22 cellular contexts compared by ENCODE assay signal in genomic region chr1:162619076-162619475, GRCh38. TPM values are rescaled to one million over a fixed set of nuclear protein-coding genes. Genes with fewer than 3 reads are reported as not detected.
DNase-seq lines count a peak whose midpoint lies in the region; ATAC-seq, FAIRE-seq and TF ChIP-seq lines count a peak whose summit lies in the region.
"Had no signal": no experiment of that assay in that cellular context is flagged by ENCODE, and none has a peak within 500 bp of the region (broad histone marks: within the 10 kb centered on the region; RNA-seq: fewer than 3 reads in every experiment).

No MANE protein-coding gene starts in this region.

- H3K36me3 ChIP-seq in Karpas-422 (ENCODE audit: insufficient read depth, low read length), result peaks cover 8% of the 10 kb centered on the region; the same call in 1 of the 2 replicates
- no peaks in the 10 kb centered on the region for H3K36me3 ChIP-seq in small intestine (ENCODE audit: control insufficient read depth in 2 of 2, insufficient read depth in 2 of 2, low read length in 2 of 2)
- H3K36me3 ChIP-seq in ascending aorta, result no peaks in the 10 kb centered on the region
- H3K36me3 ChIP-seq: BE2C, BLaER1 had no signal

- WGBS in small intestine, 3 donors, result 90 to 92% (median 92%) methylated on average over 3 of the region's 3 CpGs

- H3K4me1 ChIP-seq in Karpas-422 (ENCODE audit: low read length) (no peaks in the 10 kb centered on the region), small intestine (ENCODE audit: control insufficient read depth in 2 of 2, insufficient read depth in 1 of 2, low read depth in 1 of 2, low read length in 1 of 2) (no peaks in the 10 kb centered on the region), ascending aorta (no peaks in the 10 kb centered on the region)
- H3K4me1 ChIP-seq: BE2C, BLaER1, Caco-2 had no signal

- H3K4me3 ChIP-seq in Karpas-422 (ENCODE audit: low read length) (no peak overlapping the region), small intestine (ENCODE audit: low read depth in 1 of 2, low read length in 2 of 2) (no peak overlapping the region), ascending aorta (no peak overlapping the region)
- H3K4me3 ChIP-seq: BLaER1 had no signal

- FAIRE-seq in A204.1 (lab: Jason Lieb, UNC), result peak; percentile 9
- FAIRE-seq in small intestine (lab: Jason Lieb, UNC), result peak; percentile 59
- FAIRE-seq: GM12891, GM19239 had no signal

- intact Hi-C loops in ascending aorta (cut with DNase I), result no loop called here

- DNase-seq in Karpas-422 (peak; percentile 35), fibroblast of gingiva (ENCODE audit: low read depth) (peak; percentile 46), small intestine (no peak), ascending aorta (ENCODE audit: low spot score in 2 of 2) (no peak)
- DNase-seq: ACHN; BE2C; C1 segment of cervical spinal cord; Caco-2; Calu3; CD4-positive, alpha-beta memory T cell; CD4-positive, CD25-positive, alpha-beta regulatory T cell; CD8-positive, alpha-beta memory T cell; DMS79 treated with DMSO at 0.1 percent for 48 hours; GF-D8 had no signal

- H3K79me2 ChIP-seq in Karpas-422 (ENCODE audit: low read length), result no peaks in the 10 kb centered on the region

- no peak overlapping the region for H3K4me2 ChIP-seq in Karpas-422 (ENCODE audit: low read depth, low read length, poor library complexity, severe bottlenecking)
- H3K4me2 ChIP-seq: BLaER1 had no signal

- H2AFZ ChIP-seq in Karpas-422 (ENCODE audit: low read length), result no peak overlapping the region

- no peak for TF ChIP-seq CTCF in ascending aorta (IDR thresholded peaks at IDR 0.05)

- ATAC-seq in HG03025 (IDR thresholded peaks at IDR 0.05; ENCODE audit: low FRiP score, unreplicated experiment) (no peak), HG02610 (IDR thresholded peaks at IDR 0.05; ENCODE audit: unreplicated experiment) (no peak)

- H4K20me1 ChIP-seq in Karpas-422 (ENCODE audit: insufficient read depth, low read depth, low read length), result no peaks in the 10 kb centered on the region
- H4K20me1 ChIP-seq: BLaER1 had no signal

- no peak overlapping the region for H3K9ac ChIP-seq in Karpas-422 (ENCODE audit: low read length)
- H3K9ac ChIP-seq: BLaER1 had no signal

- H3K9me3 ChIP-seq in Karpas-422 (ENCODE audit: low read length) (peaks cover 7% of the 10 kb centered on the region; the same call in 1 of the 2 replicates), small intestine (ENCODE audit: control insufficient read depth, low read depth) (no peaks in the 10 kb centered on the region), ascending aorta (peaks cover 0 to 15% of the 10 kb centered on the region in 2 donors)
- H3K9me3 ChIP-seq: BE2C had no signal

- no peaks in the 10 kb centered on the region for H3K27me3 ChIP-seq in Karpas-422 (ENCODE audit: low read length)
- no peaks in the 10 kb centered on the region for H3K27me3 ChIP-seq in small intestine (ENCODE audit: control insufficient read depth in 2 of 2, insufficient read depth in 2 of 2, low read length in 2 of 2)
- H3K27me3 ChIP-seq in ascending aorta, result no peaks in the 10 kb centered on the region
- H3K27me3 ChIP-seq: BE2C, BLaER1 had no signal

- H3K27ac ChIP-seq in Karpas-422 (ENCODE audit: low read length) (no peak overlapping the region), small intestine (ENCODE audit: low read depth in 1 of 2, low read length in 1 of 2) (no peak overlapping the region), ascending aorta (no peak overlapping the region)
- H3K27ac ChIP-seq: 22Rv1, BLaER1 had no signal

- H3K9me2 ChIP-seq in Karpas-422 (replicated peaks; ENCODE audit: insufficient read depth, low read length), result no peaks in the 10 kb centered on the region; the same call in 1 of the 2 replicates

RNA-seq across cellular contexts. Expression of gene DDR2, which starts 13.2 kb away (rescaled TPM):
- 0.43 and 0.67 TPM in 2 replicates for total RNA-seq in Karpas-422 (2014; rRNA removed; shearing (Covaris generic); ENCODE audit: low replicate concordance)
- polyA plus RNA-seq in small intestine, result 10 to 100 TPM in 1 of 3 donors, 1 to 10 TPM in 1, under 1 TPM in 1; 0.89 to 11.1 (median 2.7) TPM
- 77.9 TPM for total RNA-seq in ascending aorta
- polyA plus RNA-seq: CD14-positive monocyte; CD4-positive, CD25-positive, alpha-beta regulatory T cell had no signal

RNA-seq across cellular contexts. Expression of gene UAP1, which starts 57.6 kb away (rescaled TPM):
- total RNA-seq in Karpas-422 (2014; rRNA removed; shearing (Covaris generic); ENCODE audit: low replicate concordance), result 44.1 and 58.9 TPM in 2 replicates
- polyA plus RNA-seq in small intestine, result 100 to 1,000 TPM in 1 of 3 donors, 10 to 100 TPM in 2; 55.1 to 118 (median 74.6) TPM
- total RNA-seq in ascending aorta, result 32.7 TPM

Comparison
In these comparisons a context has a peak if more than half of its experiments do, and no peak if none do; other contexts are left out.
1. DNase-seq: peak in Karpas-422 (single experiment) and fibroblast of gingiva (single experiment); none in small intestine (single experiment) and ascending aorta (0 of 2).
2. RNA of gene DDR2, which starts 13.2 kb away (total RNA-seq): 77.9 TPM in ascending aorta (single experiment); 0.43 to 0.67 TPM in Karpas-422; every median in the first group is over 10 times any median in the second.